ENCODE assay signal across 26 cellular contexts in genomic region chr4:96809563-96809962, GRCh38.
"Had no signal": no experiment of that assay in that cellular context is flagged by ENCODE, and none has a peak within 500 bp of the region (broad histone marks: within the 10 kb centered on the region; RNA-seq: fewer than 3 reads in every experiment).

No MANE protein-coding gene starts in this region.

- H3K27me3 ChIP-seq: stomach, suprapubic skin, testis, thyroid gland, tibial artery, tibial nerve, transverse colon, upper lobe of left lung, upper lobe of right lung, uterus, vagina had no signal

- H3K27ac ChIP-seq: stomach, suprapubic skin, testis, thoracic aorta, thyroid gland, tibial artery, tibial nerve, transverse colon, upper lobe of left lung, upper lobe of right lung, uterus, vagina had no signal

- H3K36me3 ChIP-seq: stomach, suprapubic skin, thoracic aorta, thyroid gland, tibial artery, tibial nerve, transverse colon, upper lobe of left lung, upper lobe of right lung, uterus, vagina had no signal

- H3K4me1 ChIP-seq: stomach, suprapubic skin, testis, thyroid gland, tibial artery, tibial nerve, transverse colon, upper lobe of left lung, upper lobe of right lung, uterus, vagina had no signal

- H3K4me3 ChIP-seq: stomach, suprapubic skin, testis, thoracic aorta, thyroid gland, tibial artery, tibial nerve, transverse colon, upper lobe of left lung, upper lobe of right lung, uterus, vagina had no signal

- ATAC-seq: stimulated activated effector memory CD8-positive, alpha-beta T cell treated with anti-CD3 and anti-CD28 coated beads, Interleukin-12 subunit alpha, Interleukin-12 subunit beta, amount 100 ng/mL, for 72 hours; stimulated activated memory B cell treated with anti-CD40 and anti-IgM and Interleukin-4, amounts not matched to agents 10 μg/mL and 1 μg/mL and 100 μg/mL, for 72 hours; stimulated activated naive B cell treated with anti-CD40 and anti-IgM and Interleukin-4, amounts not matched to agents 10 μg/mL and 1 μg/mL and 100 μg/mL, for 72 hours; stimulated activated naive CD8-positive, alpha-beta T cell treated with anti-CD3 and anti-CD28 coated beads, Interleukin-15, amount 100 ng/mL, for 72 hours; stimulated activated naive CD8-positive, alpha-beta T cell treated with anti-CD3 and anti-CD28 coated beads, Interleukin-15, Interleukin-2, amounts not matched to agents 100 U/mL and 50 U/mL, for 24 hours; upper lobe of right lung had no signal

- H3K9me3 ChIP-seq: suprapubic skin, testis, thoracic aorta, thyroid gland, tibial artery, tibial nerve, transverse colon, upper lobe of left lung, upper lobe of right lung, uterus, vagina had no signal

- DNase-seq: stimulated activated CD4-positive, alpha-beta T cell treated with anti-CD3 and anti-CD28 coated beads, Interleukin-2, amount 100 ng/mL, for 48 hours; stimulated activated CD4-positive, alpha-beta T cell treated with anti-CD3 and anti-CD28 coated beads, Interleukin-4, amount 100 ng/mL, for 1 hour; stimulated activated CD4-positive, alpha-beta T cell treated with anti-CD3 and anti-CD28 coated beads, Interleukin-4, amount 100 ng/mL, for 24 hours; stimulated activated CD4-positive, alpha-beta T cell treated with anti-CD3 and anti-CD28 coated beads, Interleukin-4, amount 100 ng/mL, for 4 hours; stimulated activated CD8-positive, alpha-beta memory T cell treated with anti-CD3 and anti-CD28 coated beads, Interleukin-4, amount 100 ng/mL, for 48 hours; stimulated activated naive B cell treated with anti-CD40 and anti-IgM and Interleukin-4, amounts not matched to agents 10 μg/mL and 1 μg/mL and 100 μg/mL, for 72 hours; stimulated activated naive CD4-positive, alpha-beta T cell; stimulated activated naive CD4-positive, alpha-beta T cell treated with Interleukin-2 at 50 U/mL for 16 hours; stimulated activated naive CD8-positive, alpha-beta T cell treated with anti-CD3 and anti-CD28 coated beads, Interleukin-15, amount 100 ng/mL, for 72 hours; stimulated activated naive CD8-positive, alpha-beta T cell treated with anti-CD3 and anti-CD28 coated beads, Interleukin-15, Interleukin-2, amounts not matched to agents 100 U/mL and 50 U/mL, for 24 hours; stomach; substantia nigra; testis; thyroid gland; tibial artery; transverse colon; trophoblast cell; upper lobe of left lung; upper lobe of right lung; uterus had no signal
